Comparison of ENCODE assay signal across 32 cellular contexts in the genomic region with DNA sequence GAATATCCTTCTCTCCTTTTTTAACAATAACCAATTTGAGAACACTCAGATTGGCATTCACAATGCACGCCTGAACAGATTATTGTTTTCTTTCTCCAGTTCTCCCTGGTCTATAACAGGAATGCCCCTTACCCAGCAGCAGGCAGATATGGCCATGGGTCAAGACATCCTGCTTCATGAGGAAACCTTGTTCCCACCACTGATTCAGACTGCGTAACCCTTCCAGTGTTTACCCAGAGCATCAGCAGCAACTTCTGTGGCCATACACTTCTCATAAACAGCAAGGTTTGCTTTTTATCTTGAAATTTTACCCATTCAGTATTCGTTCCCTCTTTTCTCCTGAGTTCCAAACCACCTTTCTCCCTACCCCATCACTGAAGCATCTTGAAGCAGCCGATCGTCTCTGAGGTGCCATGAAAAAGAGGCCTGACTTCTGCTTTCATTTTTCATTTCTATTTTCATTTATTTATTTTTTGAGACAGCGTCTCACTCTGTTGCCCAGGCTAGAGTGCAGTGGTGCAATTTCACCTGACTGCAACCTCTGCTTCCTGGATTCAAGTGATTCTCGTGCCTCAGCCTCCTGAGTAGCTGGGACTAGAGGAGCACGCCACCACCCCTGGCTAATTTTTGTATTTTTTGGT. TPM values are rescaled to one million over a fixed set of nuclear protein-coding genes. Genes with fewer than 3 reads are reported as not detected.
DNase-seq lines count a peak whose midpoint lies in the region; ATAC-seq, FAIRE-seq and TF ChIP-seq lines count a peak whose summit lies in the region.
"Had no signal": no experiment of that assay in that cellular context is flagged by ENCODE, and none has a peak within 500 bp of the region (broad histone marks: within the 10 kb centered on the region; RNA-seq: fewer than 3 reads in every experiment).

No MANE protein-coding gene starts in this region.

- POLR2A ChIA-PET in GM12878 (lab: Charles Lee): no interaction called here

- ATAC-seq in GM21360 (IDR thresholded peaks at IDR 0.05; ENCODE audit: unreplicated experiment) (peak; percentile 72), HG02852 (IDR thresholded peaks at IDR 0.05; ENCODE audit: unreplicated experiment) (peak; percentile 87), GM12878 (peak; percentile 42; the same call in 2 of the 3 replicates), GM18519 (IDR thresholded peaks at IDR 0.05; ENCODE audit: low FRiP score, unreplicated experiment) (no peak), HG03378 (IDR thresholded peaks at IDR 0.05; ENCODE audit: unreplicated experiment) (no peak)
- ATAC-seq: A549; activated T-cell treated with anti-CD3 and anti-CD28 coated beads, Interleukin-2, amount 50 U/mL, for 72 hours; esophagus mucosa; foreskin keratinocyte; naive thymus-derived CD4-positive, alpha-beta T cell; SK-N-SH treated with all-trans-retinoic acid at 6 μM for 48 hours had no signal

- CTCF ChIA-PET in GM12878 (lab: Yijun Ruan, JAX): interaction anchor here (1.4 kb wide), 1 partner anchor 45 kb away, joined by 4 read pairs; no protein-coding TSS in a partner anchor

- in situ Hi-C loops in GM12878 (cut with MboI): no loop called here

- no peak for TF ChIP-seq CTCF in GM12878 (IDR thresholded peaks at IDR 0.05 in 2 of 3, conservative IDR thresholded peaks at IDR 0.05 in 1 of 3; ENCODE audit: control insufficient read depth in 2 of 3, extremely low read depth in 1 of 3, insufficient read depth in 1 of 3, low read depth in 3 of 3, low read length in 3 of 3)

- RAD21 ChIA-PET in GM12878 (lab: Charles Lee; ENCODE audit: unreplicated experiment): no interaction called here

- H3K4me2 ChIP-seq in GM12878 (ENCODE audit: control insufficient read depth, insufficient read depth): peak overlapping the region; percentile 88
- H3K4me2 ChIP-seq: A549, hepatocyte had no signal

- peaks cover 6% of the 10 kb centered on the region for H3K4me1 ChIP-seq in GM12878 (ENCODE audit: control insufficient read depth, insufficient read depth, low read length)
- H3K4me1 ChIP-seq: A549, BE2C, foreskin keratinocyte, left ventricle myocardium inferior had no signal

- H2AFZ ChIP-seq in GM12878 (ENCODE audit: control insufficient read depth, low read depth, low read length): peak overlapping the region; percentile 56
- H2AFZ ChIP-seq: hepatocyte had no signal

- intact Hi-C loops in GM12878 (cut with micrococcal nuclease; ENCODE audit: unreplicated experiment): no loop called here

- H3K4me3 ChIP-seq in GM12878: peak overlapping the region; percentile 15; the same call in 1 of the 2 replicates
- H3K4me3 ChIP-seq: A549, coronary artery, hepatocyte, left ventricle myocardium inferior had no signal

- H3K27ac ChIP-seq in GM12878 (ENCODE audit: control insufficient read depth, insufficient read depth): peak overlapping the region; percentile 19
- H3K27ac ChIP-seq: A549, coronary artery, foreskin keratinocyte, hepatocyte, left ventricle myocardium inferior had no signal

- H3K27me3 ChIP-seq in GM12878 (replicated peaks in 1 of 2; ENCODE audit: control insufficient read depth in 2 of 2, insufficient read depth in 2 of 2, low read length in 1 of 2): no peaks in the 10 kb centered on the region
- H3K27me3 ChIP-seq: BE2C, foreskin keratinocyte, hepatocyte had no signal

- no TSS peak for BruUV-seq in GM12878 (replicated peaks; lab: Mats Ljungman, UMichigan)

- DNase-seq in GM12891 (ENCODE audit: insufficient read length, low spot score) (no peak), GM12878 (ENCODE audit: low read depth, low spot score) (no peak), HUDEP-2 (lab: John Stamatoyannopoulos, UW; ENCODE audit: unreplicated experiment in 76 of 76) (no peak), HCEC 1CT (no peak)
- DNase-seq: activated CD4-positive, alpha-beta T cell treated with anti-CD3 and anti-CD28 coated beads, Interleukin-2, amount 10 ng/mL, durations not matched to agents 7 days and 5 days; activated naive CD4-positive, alpha-beta T cell treated with Interleukin-2 at 50 U/mL for 16 hours; activated T-cell treated with anti-CD3 and anti-CD28 coated beads, Interleukin-2, amount 50 U/mL, for 72 hours; amniotic stem cell; BE2C; DMS53; foreskin keratinocyte; GDM1; left ventricle myocardium inferior; naive thymus-derived CD4-positive, alpha-beta T cell; NCI-H1105; NCI-H2029 treated with DMSO at 0.1 percent for 48 hours; NCI-H345; NCI-H774; occipital lobe had no signal

- no peak for TF ChIP-seq RAD21 in GM12878 (IDR thresholded peaks at IDR 0.05; ENCODE audit: insufficient read depth, low read depth, low read length)

- FAIRE-seq in GM12891 (lab: Jason Lieb, UNC) (peak; percentile 89), GM12878 (lab: Jason Lieb, UNC) (no peak)
- FAIRE-seq: A549, bronchial epithelial cell had no signal

- peak overlapping the region; percentile 38; the same call in 1 of the 2 replicates for H3K9ac ChIP-seq in GM12878 (ENCODE audit: control insufficient read depth, insufficient read depth, low read length)

- no peak for TF ChIP-seq EP300 in GM12878 (IDR thresholded peaks at IDR 0.05; ENCODE audit: borderline replicate concordance in 1 of 2, control insufficient read depth in 1 of 2, low read depth in 2 of 2, low read length in 2 of 2)

- no peak for TF ChIP-seq POLR2A in GM12891 (IDR thresholded peaks at IDR 0.05; ENCODE audit: low read depth, low read length)
- no peak for TF ChIP-seq POLR2A in GM12878 (IDR thresholded peaks at IDR 0.05; ENCODE audit: low read depth, low read length)

- H4K20me1 ChIP-seq in GM12878 (ENCODE audit: control insufficient read depth, insufficient read depth): no peaks in the 10 kb centered on the region

- H3K36me3 ChIP-seq in GM12878 (ENCODE audit: control insufficient read depth in 2 of 2, insufficient read depth in 2 of 2, low read length in 1 of 2): peaks cover 4 to 10% of the 10 kb centered on the region in 2 experiments; a peak in 3 of 4 replicates

- H3K79me2 ChIP-seq in GM12878 (ENCODE audit: control insufficient read depth, insufficient read depth, low read length): no peaks in the 10 kb centered on the region

- 26% methylated on average over 6 of the region's 8 CpGs for WGBS in GM12878 (ENCODE audit: insufficient coverage, insufficient replicate concordance, low lambda C conversion rate, missing lambda C conversion rate)

- H3K9me3 ChIP-seq in GM12878 (replicated peaks; ENCODE audit: control insufficient read depth, insufficient read depth, low read length): no peaks in the 10 kb centered on the region
- H3K9me3 ChIP-seq: A549, BE2C, left ventricle myocardium inferior had no signal

- SMC1A ChIA-PET in GM12878 (lab: Charles Lee; ENCODE audit: uncharacterized antibody, unreplicated experiment): interaction anchor here (1.2 to 1.3 kb wide), 2 partner anchors 8 to 44 kb away, joined by 6 to 8 read pairs; no protein-coding TSS in a partner anchor

TF ChIP-seq in GM12891, 5 proteins besides CTCF, POLR2A, EP300 and RAD21:
- TF ChIP-seq TAF1 (IDR thresholded peaks at IDR 0.05; ENCODE audit: low read depth, low read length) (no peak), POU2F2 (IDR thresholded peaks at IDR 0.05; ENCODE audit: low read depth, low read length) (no peak), SPI1 (IDR thresholded peaks at IDR 0.05; ENCODE audit: low read depth, low read length) (0 out of 2 replicates have a peak, but pooled peaks have one; percentile 2), PAX5 (IDR thresholded peaks at IDR 0.05; ENCODE audit: insufficient read depth, low read length, severe bottlenecking) (no peak)

TF ChIP-seq in GM12878, 131 proteins besides CTCF, POLR2A, EP300 and RAD21 (continues in another document):
- TF ChIP-seq HCFC1 (IDR thresholded peaks at IDR 0.05; ENCODE audit: low read length): no peak
- no peak for TF ChIP-seq JUNB (IDR thresholded peaks at IDR 0.05)

RNA-seq across cellular contexts. Expression of a gene that starts 9.6 kb away (rescaled TPM):
- polyA plus RNA-seq in GM12891 (2012; ENCODE audit: low read depth, missing spikeins): 10.2 TPM
- total RNA-seq in GM12878 (2013; cell fraction: nucleolus; rRNA removed): 43.8 and 49.1 TPM in 2 replicates
- total RNA-seq in GM12878 (2014; rRNA removed): 11.7 and 16.9 TPM in 2 replicates
- total RNA-seq in GM12878 (2014; rRNA removed; fragmentation: Illumina TruSeq; extraction: Trizol): 13.1 and 13.2 TPM in 2 replicates
- 12.3 and 14.0 TPM in 2 replicates for total RNA-seq in GM12878 (2021)
- 6.2 TPM for polyA plus RNA-seq in GM12878 (2011; ENCODE audit: low read depth)
- 15.0 and 20.2 TPM in 2 replicates for polyA plus RNA-seq in GM12878 (2011; rRNA removed)
- polyA plus RNA-seq in GM12878 (2011; cell fraction: cytosol; rRNA removed): 6.8 and 7.3 TPM in 2 replicates
- polyA plus RNA-seq in GM12878 (2011; cell fraction: nucleus; rRNA removed): 11.8 and 13.1 TPM in 2 replicates
- 9.4 and 13.9 TPM in 2 replicates for polyA plus RNA-seq in GM12878 (2012)
- 11.9 and 12.4 TPM in 2 replicates for polyA plus RNA-seq in GM12878 (2014; fragmentation: Illumina TruSeq; extraction: Trizol)
- polyA plus RNA-seq in GM12878 (2014; fragmentation: Nextera tagmentation; extraction: Ambion mirVana): 10 to 100 TPM; 45.0 to 47.6 TPM
- 15.5 and 15.9 TPM in 2 replicates for polyA plus RNA-seq in GM12878 (2014; rRNA removed)
- 10 to 100 TPM; 39.4 to 40.3 TPM for polyA plus RNA-seq in GM12878 (2016; fragmentation: Nextera tagmentation; extraction: Ambion mirVana)
- polyA minus RNA-seq in GM12878 (2011; rRNA and poly(A)+ RNA removed): 9.4 and 13.6 TPM in 2 replicates
- 1.9 and 4.0 TPM in 2 replicates for polyA minus RNA-seq in GM12878 (2011; cell fraction: cytosol; rRNA and poly(A)+ RNA removed)
- 9.2 and 17.0 TPM in 2 replicates for polyA minus RNA-seq in GM12878 (2011; cell fraction: nucleus; rRNA and poly(A)+ RNA removed)

RNA-seq across cellular contexts. Expression of a gene that starts 24.8 kb away (rescaled TPM):
- not detected for polyA plus RNA-seq in GM12891 (2012; ENCODE audit: low read depth, missing spikeins)
- not detected in 2 replicates for total RNA-seq in GM12878 (2013; cell fraction: nucleolus; rRNA removed)
- total RNA-seq in GM12878 (2014; rRNA removed): not detected in 2 replicates
- not detected in 2 replicates for total RNA-seq in GM12878 (2014; rRNA removed; fragmentation: Illumina TruSeq; extraction: Trizol)
- not detected in 2 replicates for total RNA-seq in GM12878 (2021)
- polyA plus RNA-seq in GM12878 (2011; ENCODE audit: low read depth): not detected
- not detected in 2 replicates for polyA plus RNA-seq in GM12878 (2011; rRNA removed)
- not detected in 2 replicates for polyA plus RNA-seq in GM12878 (2011; cell fraction: cytosol; rRNA removed)
- polyA plus RNA-seq in GM12878 (2011; cell fraction: nucleus; rRNA removed): not detected in 2 replicates
- polyA plus RNA-seq in GM12878 (2012): not detected in 2 replicates
- polyA plus RNA-seq in GM12878 (2014; fragmentation: Illumina TruSeq; extraction: Trizol): not detected in 2 replicates
- not detected for polyA plus RNA-seq in GM12878 (2014; fragmentation: Nextera tagmentation; extraction: Ambion mirVana)
- not detected in 2 replicates for polyA plus RNA-seq in GM12878 (2014; rRNA removed)
- polyA plus RNA-seq in GM12878 (2016; fragmentation: Nextera tagmentation; extraction: Ambion mirVana): not detected
- polyA minus RNA-seq in GM12878 (2011; rRNA and poly(A)+ RNA removed): not detected in 2 replicates
- not detected in 2 replicates for polyA minus RNA-seq in GM12878 (2011; cell fraction: cytosol; rRNA and poly(A)+ RNA removed)
- not detected in 2 replicates for polyA minus RNA-seq in GM12878 (2011; cell fraction: nucleus; rRNA and poly(A)+ RNA removed)
- total RNA-seq: activated CD4-positive, alpha-beta T cell treated with anti-CD3 and anti-CD28 coated beads, Interleukin-2, amount 10 ng/mL, durations not matched to agents 7 days and 5 days; activated T-cell treated with anti-CD3 and anti-CD28 coated beads, Interleukin-2, amount 50 U/mL, for 72 hours; bronchial epithelial cell; esophagus mucosa; foreskin keratinocyte; hepatocyte; left ventricle myocardium inferior; naive thymus-derived CD4-positive, alpha-beta T cell; occipital lobe; skeletal muscle tissue; subcutaneous adipose tissue; T-helper 2 cell treated with Interferon-gamma antibody and Interleukin-4, amounts not matched to agents 100 ng/mL and 5 ng/mL, for 36 hours had no signal
- polyA plus RNA-seq: A549; foreskin keratinocyte; hepatocyte; naive thymus-derived CD4-positive, alpha-beta T cell had no signal

Comparison
In these comparisons a context has a peak if more than half of its experiments do, and no peak if none do; other contexts are left out.
1. ATAC-seq: peak in GM21360 (single experiment), HG02852 (single experiment) and GM12878 (single experiment); none in GM18519 (single experiment) and HG03378 (single experiment).